ENCODE assay signal across 16 cellular contexts in genomic region chr1:230307213-230307612, GRCh38.
DNase-seq lines count a peak whose midpoint lies in the region; ATAC-seq and TF ChIP-seq lines count a peak whose summit lies in the region.
"Had no signal": no experiment of that assay in that cellular context is flagged by ENCODE, and none has a peak within 500 bp of the region (broad histone marks: within the 10 kb centered on the region; RNA-seq: fewer than 3 reads in every experiment).

No MANE protein-coding gene starts in this region.

- no peak for TF ChIP-seq CTCF in brain (conservative IDR thresholded peaks at IDR 0.05)
- no peak for TF ChIP-seq CTCF in nephron (IDR thresholded peaks at IDR 0.05; ENCODE audit: unreplicated experiment in 3 of 3)

- H3K36me3 ChIP-seq in H7 (replicated peaks; ENCODE audit: control insufficient read depth, insufficient read depth, low read length): no peaks in the 10 kb centered on the region
- H3K36me3 ChIP-seq: spleen had no signal

- H3K27me3 ChIP-seq in H7 (ENCODE audit: control insufficient read depth, insufficient read depth, low read length): no peaks in the 10 kb centered on the region
- H3K27me3 ChIP-seq: spleen had no signal

- no peaks in the 10 kb centered on the region for H3K9me3 Mint-ChIP-seq in brain
- H3K9me3 Mint-ChIP-seq in nephron: no peaks in the 10 kb centered on the region
- H3K9me3 Mint-ChIP-seq: central memory CD8-positive, alpha-beta T cell; endodermal cell; T-cell; WTC11 had no signal

- H3K27me3 Mint-ChIP-seq in brain (peaks cover 5% of the 10 kb centered on the region), nephron (ENCODE audit: low read depth) (peaks cover 20% of the 10 kb centered on the region)

- POLR2A ChIA-PET in HEK293T (lab: Yijun Ruan, JAX): no interaction called here

- H3K4me1 Mint-ChIP-seq in brain (peaks cover 27% of the 10 kb centered on the region), nephron (peaks cover 40% of the 10 kb centered on the region)
- H3K4me1 Mint-ChIP-seq: endodermal cell had no signal

- peak; percentile 46 for DNase-seq in H7
- DNase-seq in NCI-H1048 (lab: John Stamatoyannopoulos, UW): peak; percentile 19
- DNase-seq in NCI-H748 treated with DMSO at 0.1 percent for 48 hours (lab: John Stamatoyannopoulos, UW): no peak
- no peak for DNase-seq in HEK293T (ENCODE audit: extremely low spot score)
- DNase-seq: activated naive CD4-positive, alpha-beta T cell treated with anti-CD3 and anti-CD28 coated beads, Interleukin-2, amount 50 U/mL, for 16 hours; DMS53; endodermal cell; NCI-H1092 treated with DMSO at 0.1 percent for 48 hours; spleen; T-cell had no signal

- CTCF ChIA-PET in HEK293T (lab: Yijun Ruan, JAX): no interaction called here

- peak overlapping the region in 3 of 5 experiments; percentile 0 to 5 (median 1) for H3K27ac Mint-ChIP-seq in brain
- peak overlapping the region in 2 of 3 experiments; percentile 8 to 36 for H3K27ac Mint-ChIP-seq in nephron
- H3K27ac Mint-ChIP-seq: endodermal cell, T-cell, WTC11 had no signal

- no peak overlapping the region for H3K4me3 ChIP-seq in H7 (ENCODE audit: insufficient read depth, low read depth, low read length)
- H3K4me3 ChIP-seq: spleen had no signal

- H3K4me3 Mint-ChIP-seq in brain (no peak overlapping the region), nephron (no peak overlapping the region)
- H3K4me3 Mint-ChIP-seq: central memory CD8-positive, alpha-beta T cell; endodermal cell; T-cell; WTC11 had no signal

- H3K36me3 Mint-ChIP-seq in brain (no peaks in the 10 kb centered on the region), nephron (ENCODE audit: low read depth) (no peaks in the 10 kb centered on the region)
- H3K36me3 Mint-ChIP-seq: T-cell, WTC11 had no signal

- no peak for ATAC-seq in GM21737 (IDR thresholded peaks at IDR 0.05; ENCODE audit: unreplicated experiment)
- ATAC-seq: Panc1, T-cell, WTC11 had no signal

TF ChIP-seq in HEK293T, 16 proteins besides CTCF, POLR2A, EP300 and RAD21:
- no peak for TF ChIP-seq L3MBTL2 (conservative IDR thresholded peaks at IDR 0.05)
- no peak for TF ChIP-seq SP1 (IDR thresholded peaks at IDR 0.05)
- no peak for TF ChIP-seq NFRKB (IDR thresholded peaks at IDR 0.05)
- TF ChIP-seq HDGF (IDR thresholded peaks at IDR 0.05; ENCODE audit: borderline replicate concordance): no peak
- no peak for TF ChIP-seq FOXK2 (IDR thresholded peaks at IDR 0.05)
- TF ChIP-seq BHLHE40 (IDR thresholded peaks at IDR 0.05; ENCODE audit: borderline replicate concordance): no peak
- no peak for TF ChIP-seq FOXA1 (IDR thresholded peaks at IDR 0.05)
- no peak for TF ChIP-seq SUZ12 (IDR thresholded peaks at IDR 0.05)
- no peak for TF ChIP-seq ELF4 (IDR thresholded peaks at IDR 0.05)
- TF ChIP-seq TARDBP (IDR thresholded peaks at IDR 0.05): no peak
- no peak for TF ChIP-seq LEF1 (IDR thresholded peaks at IDR 0.05; ENCODE audit: borderline replicate concordance)
- no peak for TF ChIP-seq CTBP1 (IDR thresholded peaks at IDR 0.05; ENCODE audit: borderline replicate concordance)
TF ChIP-seq in HEK293T: peak in this region for 0.

Comparison
In these comparisons a context has a peak if more than half of its experiments do, and no peak if none do; other contexts are left out.
1. DNase-seq: peak in H7 (single experiment) and NCI-H1048 (single experiment); none in NCI-H748 treated with DMSO at 0.1 percent for 48 hours (single experiment) and HEK293T (single experiment).